ENCODE assay signal across 10 cellular contexts in genomic region chr11:68337399-68337835, GRCh38. TPM values are rescaled to one million over a fixed set of nuclear protein-coding genes. Genes with fewer than 3 reads are reported as not detected.
A peak's percentile ranks its signal among the peaks of the same experiment; 100 is the strongest.
DNase-seq lines count a peak whose midpoint lies in the region; ATAC-seq and TF ChIP-seq lines count a peak whose summit lies in the region.
"Had no signal": no experiment of that assay in that cellular context is flagged by ENCODE, and none has a peak within 500 bp of the region (broad histone marks: within the 10 kb centered on the region; RNA-seq: fewer than 3 reads in every experiment).

No MANE protein-coding gene starts in this region.

- H3K27ac ChIP-seq in foreskin keratinocyte: no peak overlapping the region
- H3K27ac ChIP-seq in SK-N-SH (ENCODE audit: low read depth in 2 of 2, low read length in 1 of 2): no peak overlapping the region; a peak in 1 of 4 replicates

- peaks cover 22% of the 10 kb centered on the region for H3K4me1 ChIP-seq in foreskin keratinocyte
- H3K4me1 ChIP-seq in SK-N-SH (ENCODE audit: control insufficient read depth in 1 of 2, insufficient read depth in 2 of 2, low read depth in 1 of 2, low read length in 1 of 2): peaks cover 22 to 27% of the 10 kb centered on the region in 2 experiments; a peak in 2 of 4 replicates

- H3K4me3 ChIP-seq in SK-N-SH (ENCODE audit: low read depth in 2 of 2, low read length in 1 of 2): no peak overlapping the region
- H3K4me3 ChIP-seq: coronary artery had no signal

- H3K4me1 Mint-ChIP-seq in T-helper 17 cell: peaks cover 43% of the 10 kb centered on the region
- peaks cover 49% of the 10 kb centered on the region for H3K4me1 Mint-ChIP-seq in type B pancreatic cell (ENCODE audit: unreplicated experiment)

- H2AFZ ChIP-seq in SK-N-SH (ENCODE audit: low read depth): no peak overlapping the region

- H3K27me3 Mint-ChIP-seq in T-helper 17 cell (no peaks in the 10 kb centered on the region), type B pancreatic cell (no peaks in the 10 kb centered on the region)

- no peaks in the 10 kb centered on the region for H3K36me3 ChIP-seq in SK-N-SH (replicated peaks in 1 of 2; ENCODE audit: control insufficient read depth in 1 of 2, insufficient read depth in 2 of 2, low read length in 1 of 2)

- no peak overlapping the region for H3K4me2 ChIP-seq in SK-N-SH

- H3K27ac Mint-ChIP-seq in T-helper 17 cell: peak overlapping the region; percentile 65
- H3K27ac Mint-ChIP-seq in type B pancreatic cell: peak overlapping the region; percentile 60

- intact Hi-C loops in Right ventricle myocardium superior (cut with DNase I) (loop anchor here (5.0 kb wide), 1 partner anchor 35 kb away; no protein-coding TSS in a partner anchor), cardiac septum (cut with DNase I) (no loop called here)

- H3K4me3 Mint-ChIP-seq in T-helper 17 cell: peak overlapping the region; percentile 49
- H3K4me3 Mint-ChIP-seq in type B pancreatic cell: no peak overlapping the region

- no peak for ATAC-seq in Right ventricle myocardium superior (ENCODE audit: poor library complexity)
- ATAC-seq in T-helper 17 cell: peak; percentile 21
- peak; percentile 34 for ATAC-seq in foreskin keratinocyte
- no peak for ATAC-seq in HG03175 (IDR thresholded peaks at IDR 0.05; ENCODE audit: unreplicated experiment)

- peaks cover 6% of the 10 kb centered on the region for H3F3A ChIP-seq in SK-N-SH (replicated peaks; ENCODE audit: insufficient read depth)

- DNase-seq in Right ventricle myocardium superior (peak; percentile 24), cardiac septum (ENCODE audit: low spot score) (no peak), T-helper 17 cell (no peak), foreskin keratinocyte (peak; percentile 67 to 76), type B pancreatic cell (ENCODE audit: extremely low spot score, unreplicated experiment) (no peak), SK-N-SH (no peak), iPS-NIHi11 (ENCODE audit: low spot score) (no peak)
- DNase-seq: COR-L47 had no signal

- H3K9me3 ChIP-seq in T-helper 17 cell (ENCODE audit: control insufficient read depth, low read length, poor library complexity, severe bottlenecking) (no peaks in the 10 kb centered on the region), SK-N-SH (no peaks in the 10 kb centered on the region)

- H3K79me2 ChIP-seq in SK-N-SH (ENCODE audit: insufficient read depth): peaks cover 41% of the 10 kb centered on the region; the same call in 1 of the 2 replicates

- H4K20me1 ChIP-seq in SK-N-SH (ENCODE audit: insufficient read depth): 0 out of 2 replicates have a peak, but pooled peaks cover 6% of the 10 kb centered on the region

- H3K36me3 Mint-ChIP-seq in T-helper 17 cell (ENCODE audit: low read depth) (no peaks in the 10 kb centered on the region), type B pancreatic cell (peaks cover 11% of the 10 kb centered on the region)

- no peak for TF ChIP-seq EP300 in SK-N-SH (IDR thresholded peaks at IDR 0.05; ENCODE audit: borderline replicate concordance in 1 of 2, low read depth in 1 of 2, low read length in 1 of 2)

- 91% methylated on average over 4 of the region's 4 CpGs for WGBS in SK-N-SH (ENCODE audit: low lambda C conversion rate)

- H3K27me3 ChIP-seq in foreskin keratinocyte (no peaks in the 10 kb centered on the region), SK-N-SH (ENCODE audit: insufficient read depth) (no peaks in the 10 kb centered on the region)

- TF ChIP-seq CTCF in foreskin keratinocyte (conservative IDR thresholded peaks at IDR 0.05) (no peak), type B pancreatic cell (conservative IDR thresholded peaks at IDR 0.05) (no peak), SK-N-SH (IDR thresholded peaks at IDR 0.05) (no peak)

- no peak overlapping the region for H3K9ac ChIP-seq in SK-N-SH

- no peaks in the 10 kb centered on the region for H3K9me3 Mint-ChIP-seq in type B pancreatic cell

- POLR2A ChIA-PET in SK-N-SH (lab: Yijun Ruan, JAX): interaction anchor here (1.4 kb wide), 1 partner anchor 36 kb away, joined by 3 read pairs; no protein-coding TSS in a partner anchor

- no peak for TF ChIP-seq RAD21 in SK-N-SH (IDR thresholded peaks at IDR 0.05; ENCODE audit: low read length)

- no peaks in the 10 kb centered on the region for H3K9me2 ChIP-seq in SK-N-SH

- CTCF ChIA-PET in SK-N-SH (lab: Yijun Ruan, JAX): no interaction called here

TF ChIP-seq in SK-N-SH, 30 proteins besides CTCF, POLR2A, EP300 and RAD21:
- TF ChIP-seq RCOR1 (IDR thresholded peaks at IDR 0.05; ENCODE audit: low read length): no peak
- no peak for TF ChIP-seq USF1 (IDR thresholded peaks at IDR 0.05; ENCODE audit: borderline replicate concordance, low read depth)
- no peak for TF ChIP-seq FOXM1 (IDR thresholded peaks at IDR 0.05; ENCODE audit: low read depth)
- TF ChIP-seq MAX (IDR thresholded peaks at IDR 0.05; ENCODE audit: low read depth): no peak
- no peak for TF ChIP-seq SIN3A (IDR thresholded peaks at IDR 0.05; ENCODE audit: borderline replicate concordance, low read depth, low read length)
- TF ChIP-seq YY1 (IDR thresholded peaks at IDR 0.05; ENCODE audit: low read depth): no peak
- TF ChIP-seq FOXJ3 (CRISPR knock-in tag; IDR thresholded peaks at IDR 0.05): no peak
- no peak for TF ChIP-seq POLR2AphosphoS5 (IDR thresholded peaks at IDR 0.05; ENCODE audit: low read depth, low read length)
- no peak for TF ChIP-seq JUND (IDR thresholded peaks at IDR 0.05)
- TF ChIP-seq RFX5 (IDR thresholded peaks at IDR 0.05; ENCODE audit: low read length): no peak
TF ChIP-seq in SK-N-SH: peak in this region for 0.

RNA-seq across cellular contexts. Expression of gene LRP5, which starts 25.0 kb away (rescaled TPM):
- 49.8 TPM for total RNA-seq in Right ventricle myocardium superior
- total RNA-seq in cardiac septum: 38.6 TPM
- total RNA-seq in T-helper 17 cell: 1 to 10 TPM in 1 of 2 donors, under 1 TPM in 1; 0.73 to 3.0 TPM
- 26.8 and 30.1 TPM in 2 replicates for total RNA-seq in foreskin keratinocyte
- 29.3 and 30.5 TPM in 2 replicates for polyA plus RNA-seq in foreskin keratinocyte
- 64.9 and 65.0 TPM in 2 replicates for total RNA-seq in type B pancreatic cell (ENCODE audit: low replicate concordance)
- polyA plus RNA-seq in SK-N-SH (2012; rRNA removed): 10.2 and 15.0 TPM in 2 replicates
- 6.1 and 10.0 TPM in 2 replicates for polyA plus RNA-seq in SK-N-SH (2012; cell fraction: cytosol; rRNA removed)
- 18.6 and 21.7 TPM in 2 replicates for polyA plus RNA-seq in SK-N-SH (2012; cell fraction: nucleus; rRNA removed)

Comparison
In these comparisons a context has a peak if more than half of its experiments do, and no peak if none do; other contexts are left out.
1. DNase-seq: peak in Right ventricle myocardium superior (single experiment) and foreskin keratinocyte (2 of 2); none in cardiac septum (single experiment), T-helper 17 cell (0 of 3), type B pancreatic cell (single experiment), SK-N-SH (single experiment) and iPS-NIHi11 (single experiment).
2. ATAC-seq: peak in T-helper 17 cell (single experiment) and foreskin keratinocyte (single experiment); none in Right ventricle myocardium superior (single experiment) and HG03175 (single experiment).